In genomic region chr3:82044918-82045715, GRCh38 we compare ENCODE assay signal across 18 cellular contexts.
DNase-seq lines count a peak whose midpoint lies in the region; ATAC-seq and TF ChIP-seq lines count a peak whose summit lies in the region.
"Had no signal": no experiment of that assay in that cellular context is flagged by ENCODE, and none has a peak within 500 bp of the region (broad histone marks: within the 10 kb centered on the region; RNA-seq: fewer than 3 reads in every experiment).

No MANE protein-coding gene starts in this region.

- BruUV-seq in PC-3 (replicated peaks; lab: Mats Ljungman, UMichigan) = no TSS peak

- H2AFZ ChIP-seq in PC-3 (ENCODE audit: low read length) = no peak overlapping the region

- H3K9ac ChIP-seq in PC-3 (ENCODE audit: low read length) = no peak overlapping the region

- H3K4me3 ChIP-seq in PC-3 (ENCODE audit: low read length) = no peak overlapping the region
- H3K4me3 ChIP-seq: mucosa of descending colon had no signal

- ATAC-seq in PC-3 = peak; percentile 48
- ATAC-seq in stimulated activated memory B cell treated with anti-CD40 and anti-IgM and Interleukin-4, amounts not matched to agents 10 μg/mL and 1 μg/mL and 100 μg/mL, for 72 hours = no peak
- ATAC-seq: activated naive CD8-positive, alpha-beta T cell treated with anti-CD3 and anti-CD28 coated beads, Interleukin-2, amount 50 U/mL, for 24 hours; left colon; mucosa of descending colon; T-helper 17 cell had no signal

- H3K4me1 Mint-ChIP-seq in glutamatergic neuron (ENCODE audit: low read depth, unreplicated experiment) (peaks cover 10% of the 10 kb centered on the region), immature natural killer cell (no peaks in the 10 kb centered on the region)
- no peaks in the 10 kb centered on the region for H3K4me1 Mint-ChIP-seq in stimulated activated memory B cell treated with anti-CD40 and anti-IgM and Interleukin-4, amounts not matched to agents 10 μg/mL and 1 μg/mL and 100 μg/mL, for 72 hours
- H3K4me1 Mint-ChIP-seq: activated B cell treated with CpG ODN at 0.5 μM for 24 hours; activated naive CD8-positive, alpha-beta T cell treated with anti-CD3 and anti-CD28 coated beads, Interleukin-2, amount 50 U/mL, for 24 hours; T-helper 17 cell had no signal

- no peaks in the 10 kb centered on the region for H4K20me1 ChIP-seq in PC-3 (ENCODE audit: low read length)

- no peaks in the 10 kb centered on the region for H3F3A ChIP-seq in PC-3 (ENCODE audit: low read length, unreplicated experiment)

- no peaks in the 10 kb centered on the region for H3K9me2 ChIP-seq in PC-3 (replicated peaks; ENCODE audit: low read length)

- no peak overlapping the region for H3K4me2 ChIP-seq in PC-3 (ENCODE audit: low read length)

- no peak overlapping the region for H3K27ac ChIP-seq in PC-3 (ENCODE audit: low read length)

- no peaks in the 10 kb centered on the region for H3K27me3 ChIP-seq in PC-3 (ENCODE audit: low read length)

- H3K4me3 Mint-ChIP-seq in glutamatergic neuron (ENCODE audit: unreplicated experiment) (peak overlapping the region; percentile 13), immature natural killer cell (no peak overlapping the region)
- H3K4me3 Mint-ChIP-seq in stimulated activated memory B cell treated with anti-CD40 and anti-IgM and Interleukin-4, amounts not matched to agents 10 μg/mL and 1 μg/mL and 100 μg/mL, for 72 hours = no peak overlapping the region
- H3K4me3 Mint-ChIP-seq: activated B cell treated with CpG ODN at 0.5 μM for 24 hours; activated naive CD8-positive, alpha-beta T cell treated with anti-CD3 and anti-CD28 coated beads, Interleukin-2, amount 50 U/mL, for 24 hours; T-helper 17 cell had no signal

- DNase-seq in DMS153 treated with DMSO at 0.1 percent for 48 hours (lab: John Stamatoyannopoulos, UW; ENCODE audit: unreplicated experiment) = peak; percentile 11
- DNase-seq in NCI-H1930 (lab: John Stamatoyannopoulos, UW) = peak; percentile 67 to 70
- peak; percentile 30 for DNase-seq in PC-3
- no peak for DNase-seq in glutamatergic neuron
- DNase-seq in ureter (ENCODE audit: low spot score) = no peak
- no peak for DNase-seq in CD1c-positive myeloid dendritic cell (ENCODE audit: extremely low spot score)
- no peak for DNase-seq in immature natural killer cell
- DNase-seq: activated B cell treated with CpG ODN at 0.5 μM for 24 hours; activated naive CD8-positive, alpha-beta T cell treated with anti-CD3 and anti-CD28 coated beads, Interleukin-2, amount 50 U/mL, for 24 hours; caudate nucleus; HCEC 1CT; hypothalamus; left colon; mucosa of descending colon; nucleus accumbens; stimulated activated CD4-positive, alpha-beta T cell treated with anti-CD3 and anti-CD28 coated beads, Interleukin-2, amount 100 ng/mL, for 48 hours; T-helper 17 cell had no signal

- TF ChIP-seq CTCF in PC-3 (conservative IDR thresholded peaks at IDR 0.05; ENCODE audit: low read depth, low read length) = no peak
- TF ChIP-seq CTCF in glutamatergic neuron (IDR thresholded peaks at IDR 0.05; ENCODE audit: partially characterized antibody, unreplicated experiment) = no peak

- CTCF ChIA-PET in PC-3 (lab: Charles Lee) = no interaction called here

- H3K4me1 ChIP-seq in PC-3 (ENCODE audit: insufficient read depth, low read length) = no peaks in the 10 kb centered on the region

- POLR2A ChIA-PET in PC-3 (lab: Charles Lee; ENCODE audit: unreplicated experiment) = no interaction called here

- no peaks in the 10 kb centered on the region for H3K9me3 ChIP-seq in PC-3 (ENCODE audit: low read length)
- H3K9me3 ChIP-seq: mucosa of descending colon had no signal

- H3K36me3 ChIP-seq in PC-3 (ENCODE audit: low read depth, low read length) = no peaks in the 10 kb centered on the region

- intact Hi-C loops in PC-3 (cut with micrococcal nuclease) = no loop called here

- H3K27me3 Mint-ChIP-seq in glutamatergic neuron (ENCODE audit: unreplicated experiment) (peaks cover 3% of the 10 kb centered on the region), immature natural killer cell (ENCODE audit: low read depth in 3 of 3) (peaks cover 0 to 3% (median 3%) of the 10 kb centered on the region in 3 donors)
- no peaks in the 10 kb centered on the region for H3K27me3 Mint-ChIP-seq in stimulated activated memory B cell treated with anti-CD40 and anti-IgM and Interleukin-4, amounts not matched to agents 10 μg/mL and 1 μg/mL and 100 μg/mL, for 72 hours
- H3K27me3 Mint-ChIP-seq: activated B cell treated with CpG ODN at 0.5 μM for 24 hours; activated naive CD8-positive, alpha-beta T cell treated with anti-CD3 and anti-CD28 coated beads, Interleukin-2, amount 50 U/mL, for 24 hours; T-helper 17 cell had no signal

- H3K27ac Mint-ChIP-seq in glutamatergic neuron (ENCODE audit: unreplicated experiment) = peak overlapping the region; percentile 14
- no peak overlapping the region for H3K27ac Mint-ChIP-seq in stimulated activated memory B cell treated with anti-CD40 and anti-IgM and Interleukin-4, amounts not matched to agents 10 μg/mL and 1 μg/mL and 100 μg/mL, for 72 hours
- no peak overlapping the region for H3K27ac Mint-ChIP-seq in immature natural killer cell
- H3K27ac Mint-ChIP-seq: activated B cell treated with CpG ODN at 0.5 μM for 24 hours; activated naive CD8-positive, alpha-beta T cell treated with anti-CD3 and anti-CD28 coated beads, Interleukin-2, amount 50 U/mL, for 24 hours; T-helper 17 cell had no signal

- no peaks in the 10 kb centered on the region for H3K79me2 ChIP-seq in PC-3 (ENCODE audit: low read length)

- H3K36me3 Mint-ChIP-seq in glutamatergic neuron (ENCODE audit: unreplicated experiment) (no peaks in the 10 kb centered on the region), immature natural killer cell (no peaks in the 10 kb centered on the region)
- H3K36me3 Mint-ChIP-seq in stimulated activated memory B cell treated with anti-CD40 and anti-IgM and Interleukin-4, amounts not matched to agents 10 μg/mL and 1 μg/mL and 100 μg/mL, for 72 hours = no peaks in the 10 kb centered on the region

- H3K9me3 Mint-ChIP-seq in glutamatergic neuron (ENCODE audit: unreplicated experiment) (peaks cover 1% of the 10 kb centered on the region), immature natural killer cell (peaks cover 6 to 36% (median 19%) of the 10 kb centered on the region in 6 donors)
- peaks cover 2% of the 10 kb centered on the region for H3K9me3 Mint-ChIP-seq in stimulated activated memory B cell treated with anti-CD40 and anti-IgM and Interleukin-4, amounts not matched to agents 10 μg/mL and 1 μg/mL and 100 μg/mL, for 72 hours
- H3K9me3 Mint-ChIP-seq: activated B cell treated with CpG ODN at 0.5 μM for 24 hours had no signal

Comparison
In these comparisons a context has a peak if more than half of its experiments do, and no peak if none do; other contexts are left out.
1. DNase-seq: peak in DMS153 treated with DMSO at 0.1 percent for 48 hours (single experiment), NCI-H1930 (2 of 2) and PC-3 (single experiment); none in glutamatergic neuron (single experiment), ureter (single experiment), CD1c-positive myeloid dendritic cell (single experiment) and immature natural killer cell (0 of 3).